Comparison of ENCODE assay signal across 14 cellular contexts in the genomic region with DNA sequence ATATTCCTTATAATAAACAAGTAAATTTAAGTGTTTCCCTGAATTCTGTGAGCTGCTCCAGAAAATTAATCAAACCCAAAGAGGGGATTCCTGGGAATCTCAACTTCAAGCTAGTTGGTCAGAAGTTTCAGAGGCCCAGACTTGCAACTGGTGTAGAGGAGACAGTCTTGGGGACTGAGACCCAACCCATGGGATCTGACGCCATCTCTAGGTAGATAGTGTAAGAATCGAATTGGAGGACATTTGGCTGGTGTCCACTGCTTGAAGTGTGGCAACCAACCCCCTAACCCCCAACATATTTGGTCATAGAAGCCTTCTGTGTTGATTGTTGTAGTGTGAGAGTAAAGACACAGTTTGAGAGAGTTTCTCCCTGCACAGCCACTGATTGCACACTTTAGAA.
DNase-seq lines count a peak whose midpoint lies in the region; ATAC-seq and TF ChIP-seq lines count a peak whose summit lies in the region.
"Had no signal": no experiment of that assay in that cellular context is flagged by ENCODE, and none has a peak within 500 bp of the region (broad histone marks: within the 10 kb centered on the region; RNA-seq: fewer than 3 reads in every experiment).

No MANE protein-coding gene starts in this region.

- CTCF ChIA-PET in MCF 10A (lab: Yijun Ruan, JAX), result interaction anchor here (0.7 to 1.4 kb wide), 3 partner anchors 29 to 86 kb away, joined by 3 to 4 read pairs (median 4); no protein-coding TSS in a partner anchor
- CTCF ChIA-PET in RWPE1 (lab: Yijun Ruan, JAX), result no interaction called here

- no peaks in the 10 kb centered on the region for H3K4me1 ChIP-seq in breast epithelium
- H3K4me1 ChIP-seq in foreskin keratinocyte, result peaks cover 37% of the 10 kb centered on the region
- H3K4me1 ChIP-seq in upper lobe of right lung, result peaks cover 43% of the 10 kb centered on the region

- H3K36me3 Mint-ChIP-seq in MCF 10A (ENCODE audit: insufficient read depth, unreplicated experiment), result no peaks in the 10 kb centered on the region

- H3K4me3 ChIP-seq in breast epithelium (no peak overlapping the region), upper lobe of right lung (no peak overlapping the region)

- H3K9me3 Mint-ChIP-seq in MCF 10A (ENCODE audit: unreplicated experiment), result no peaks in the 10 kb centered on the region
- H3K9me3 Mint-ChIP-seq: H9 had no signal

- TF ChIP-seq POLR2A in breast epithelium (IDR thresholded peaks at IDR 0.05), result no peak

- ATAC-seq in foreskin keratinocyte (no peak), upper lobe of right lung (peak; percentile 18)

- POLR2A ChIA-PET in MCF 10A (lab: Yijun Ruan, JAX), result interaction anchor here (0.6 to 6.3 kb wide), 7 partner anchors 17 to 341 kb away, joined by 3 to 53 read pairs (median 4); no protein-coding TSS in a partner anchor
- POLR2A ChIA-PET in RWPE1 (lab: Yijun Ruan, JAX; ENCODE audit: low non-redundant PET), result no interaction called here

- DNase-seq in MCF 10A (ENCODE audit: unreplicated experiment) (peak; percentile 40), breast epithelium (ENCODE audit: low spot score in 2 of 2) (no peak), RWPE1 (ENCODE audit: low spot score) (no peak), foreskin keratinocyte (no peak), upper lobe of right lung (no peak), SW480 (ENCODE audit: low spot score) (no peak), superior temporal gyrus (ENCODE audit: extremely low spot score) (no peak), SHP77 (lab: John Stamatoyannopoulos, UW) (no peak)
- DNase-seq: activated CD8-positive, alpha-beta memory T cell treated with anti-CD3 and anti-CD28 coated beads, Interleukin-2, amount 50 U/mL, for 4 hours; DMS79; H9; left cardiac atrium; NCI-H1436 treated with DMSO at 0.1 percent for 48 hours had no signal

- no peak for TF ChIP-seq CTCF in MCF 10A (IDR thresholded peaks at IDR 0.05; ENCODE audit: unreplicated experiment)
- TF ChIP-seq CTCF in breast epithelium (IDR thresholded peaks at IDR 0.05), result no peak
- no peak for TF ChIP-seq CTCF in RWPE1 (conservative IDR thresholded peaks at IDR 0.05; ENCODE audit: low read depth)
- TF ChIP-seq CTCF in foreskin keratinocyte (conservative IDR thresholded peaks at IDR 0.05), result peak; percentile 33
- TF ChIP-seq CTCF in upper lobe of right lung (IDR thresholded peaks at IDR 0.05), result no peak

- peaks cover 41% of the 10 kb centered on the region for H3K4me1 Mint-ChIP-seq in MCF 10A (ENCODE audit: insufficient read depth, unreplicated experiment)
- H3K4me1 Mint-ChIP-seq: H9 had no signal

- H3K27ac Mint-ChIP-seq in MCF 10A (ENCODE audit: low read depth, unreplicated experiment), result peak overlapping the region; percentile 41

- H3K36me3 ChIP-seq in breast epithelium (no peaks in the 10 kb centered on the region), upper lobe of right lung (no peaks in the 10 kb centered on the region)
- H3K36me3 ChIP-seq: neutrophil had no signal

- no peak overlapping the region for H3K4me3 Mint-ChIP-seq in MCF 10A (ENCODE audit: unreplicated experiment)
- H3K4me3 Mint-ChIP-seq: H9 had no signal

- H3K27me3 Mint-ChIP-seq in MCF 10A (ENCODE audit: insufficient read depth, unreplicated experiment), result no peaks in the 10 kb centered on the region

- H3K9me3 ChIP-seq in breast epithelium (no peaks in the 10 kb centered on the region), upper lobe of right lung (no peaks in the 10 kb centered on the region)
- H3K9me3 ChIP-seq: neutrophil had no signal

- BruUV-seq in MCF 10A (replicated peaks; lab: Mats Ljungman, UMichigan), result no TSS peak

- intact Hi-C loops in MCF 10A (cut with micrococcal nuclease), result no loop called here
- intact Hi-C loops in breast epithelium (cut with DNase I; ENCODE audit: low total_unique reads), result no loop called here
- intact Hi-C loops in upper lobe of right lung (cut with DNase I), result no loop called here

- H3K27me3 ChIP-seq in breast epithelium, result no peaks in the 10 kb centered on the region
- no peaks in the 10 kb centered on the region for H3K27me3 ChIP-seq in foreskin keratinocyte
- H3K27me3 ChIP-seq in upper lobe of right lung, result no peaks in the 10 kb centered on the region
- H3K27me3 ChIP-seq: neutrophil had no signal

- peak overlapping the region in 1 of 2 donors; percentile 70 for H3K27ac ChIP-seq in breast epithelium
- peak overlapping the region; percentile 96 for H3K27ac ChIP-seq in RWPE1
- peak overlapping the region; percentile 90 for H3K27ac ChIP-seq in foreskin keratinocyte
- H3K27ac ChIP-seq in upper lobe of right lung, result peak overlapping the region; percentile 49
